Comparison of ENCODE assay signal across 28 cellular contexts in genomic region chr16:85058909-85059308, GRCh38. TPM values are rescaled to one million over a fixed set of nuclear protein-coding genes. Genes with fewer than 3 reads are reported as not detected.
"Had no signal": no experiment of that assay in that cellular context is flagged by ENCODE, and none has a peak within 500 bp of the region (broad histone marks: within the 10 kb centered on the region; RNA-seq: fewer than 3 reads in every experiment).

No MANE protein-coding gene starts in this region.

- H3K4me2 ChIP-seq: KMS-11 had no signal

- H3K9me3 Mint-ChIP-seq: IgD-negative memory B cell had no signal

- H3K27me3 ChIP-seq: SJSA1 had no signal

- H3K9me3 ChIP-seq: SJSA1 had no signal

- ATAC-seq: K562 had no signal

- H3K27ac Mint-ChIP-seq: IgD-negative memory B cell had no signal

- DNase-seq: MV-4-11, NCI-H1048, NCI-H1105, NCI-H1417, NCI-H1436 treated with DMSO at 0.1 percent for 48 hours, NCI-H1694, NCI-H1930, NCI-H2081, NCI-H2107, NCI-H2171, NCI-H226, NCI-H446, NCI-H510A, NCI-H524 treated with DMSO at 0.1 percent for 48 hours, NCI-H69, NCI-H774, Right ventricle myocardium superior, RPMI8226, SIG-M5 had no signal

- H3K4me3 Mint-ChIP-seq: IgD-negative memory B cell had no signal

- H3K27ac ChIP-seq: KMS-11, SJSA1, SK-N-MC had no signal

- H3K9ac ChIP-seq: KMS-11 had no signal

- H3K4me3 ChIP-seq: K562, SJSA1, SK-N-MC had no signal

- H3K36me3 ChIP-seq: SJSA1 had no signal

- FAIRE-seq: K562, RCC 7860 had no signal

RNA-seq across cellular contexts. Expression of gene CIBAR2, which starts 53.4 kb away (rescaled TPM):
- total RNA-seq: HT1080, K562, LHCN-M2, MCF 10A, Right ventricle myocardium superior had no signal
- polyA plus RNA-seq: IgD-negative memory B cell, K562 had no signal
